Comparison of ENCODE assay signal across 8 cellular contexts in genomic region chr9:98263482-98264357, GRCh38. TPM values are rescaled to one million over a fixed set of nuclear protein-coding genes. Genes with fewer than 3 reads are reported as not detected.
DNase-seq lines count a peak whose midpoint lies in the region; ATAC-seq and TF ChIP-seq lines count a peak whose summit lies in the region.
"Had no signal": no experiment of that assay in that cellular context is flagged by ENCODE, and none has a peak within 500 bp of the region (broad histone marks: within the 10 kb centered on the region; RNA-seq: fewer than 3 reads in every experiment).

No MANE protein-coding gene starts in this region.

- H3K4me3 Mint-ChIP-seq in central memory CD8-positive, alpha-beta T cell, result no peak overlapping the region
- H3K4me3 Mint-ChIP-seq: stimulated activated naive CD8-positive, alpha-beta T cell treated with anti-CD3 and anti-CD28 coated beads, Interleukin-15, Interleukin-2, amounts not matched to agents 100 ng/mL and 50 ng/mL, for 24 hours had no signal

- in situ Hi-C loops in GM13977 (cut with MboI; ENCODE audit: low pct_unique_long_range_greater_than_20kb, low sequenced_read_pairs, unreplicated experiment), result loop anchor here (10.0 to 25.0 kb wide), 2 partner anchors 189 to 326 kb away; partner anchors contain the start of gene HEMGN

- ATAC-seq in HG03135 (IDR thresholded peaks at IDR 0.05; ENCODE audit: unreplicated experiment) (peak; percentile 57), left colon (peak; percentile 98)
- peak; percentile 96 to 99 for ATAC-seq in activated CD4-positive, CD25-positive, alpha-beta regulatory T cell treated with anti-CD3 and anti-CD28 coated beads, Interleukin-2, amount 50 U/mL, for 24 hours
- ATAC-seq in central memory CD8-positive, alpha-beta T cell (replicated peaks; ENCODE audit: extremely low read depth, poor library complexity, severe bottlenecking), result peak; percentile 99

- no peak overlapping the region for H3K27ac Mint-ChIP-seq in central memory CD8-positive, alpha-beta T cell (ENCODE audit: low read depth)
- H3K27ac Mint-ChIP-seq: stimulated activated naive CD8-positive, alpha-beta T cell treated with anti-CD3 and anti-CD28 coated beads, Interleukin-15, Interleukin-2, amounts not matched to agents 100 ng/mL and 50 ng/mL, for 24 hours had no signal

- TF ChIP-seq CTCF in GM13977 (IDR thresholded peaks at IDR 0.05; ENCODE audit: extremely low read depth, insufficient read depth, missing control alignments), result peak; percentile 98

- no peaks in the 10 kb centered on the region for H3K4me1 Mint-ChIP-seq in central memory CD8-positive, alpha-beta T cell

- intact Hi-C loops in left colon (cut with DNase I, micrococcal nuclease), result loop anchor here in 1 of 2 donors (2.0 kb wide), 1 partner anchor 59 kb away; no protein-coding TSS in a partner anchor

- peaks cover 19% of the 10 kb centered on the region for H3K27me3 Mint-ChIP-seq in central memory CD8-positive, alpha-beta T cell
- H3K27me3 Mint-ChIP-seq: stimulated activated naive CD8-positive, alpha-beta T cell treated with anti-CD3 and anti-CD28 coated beads, Interleukin-15, Interleukin-2, amounts not matched to agents 100 ng/mL and 50 ng/mL, for 24 hours had no signal

- no peaks in the 10 kb centered on the region for H3K36me3 Mint-ChIP-seq in central memory CD8-positive, alpha-beta T cell (ENCODE audit: insufficient read depth)

- peak; percentile 77 for DNase-seq in GM13977 (ENCODE audit: low spot score)
- peak; percentile 52 for DNase-seq in NCI-H226
- DNase-seq in central memory CD8-positive, alpha-beta T cell (ENCODE audit: low spot score in 2 of 2), result peak; percentile 66 to 68
- peak; percentile 71 to 84 for DNase-seq in left colon
- peak; percentile 66 to 75 for DNase-seq in stimulated activated CD4-positive, alpha-beta T cell treated with anti-CD3 and anti-CD28 coated beads, Interleukin-2, amount 100 ng/mL, for 48 hours

- H3K9me3 Mint-ChIP-seq in central memory CD8-positive, alpha-beta T cell, result no peaks in the 10 kb centered on the region
- H3K9me3 Mint-ChIP-seq: stimulated activated naive CD8-positive, alpha-beta T cell treated with anti-CD3 and anti-CD28 coated beads, Interleukin-15, Interleukin-2, amounts not matched to agents 100 ng/mL and 50 ng/mL, for 24 hours had no signal

RNA-seq across cellular contexts. Expression of gene TBC1D2, which starts 8.3 kb away (rescaled TPM):
- total RNA-seq in left colon, result 10 to 100 TPM; 26.0 to 28.3 TPM

Comparison
In these comparisons a context has a peak if more than half of its experiments do, and no peak if none do; other contexts are left out.
1. Peak in every context shown above with its lines: DNase-seq and ATAC-seq.